Comparison of ENCODE assay signal across 8 cellular contexts in genomic region chr3:51672083-51672475, GRCh38. TPM values are rescaled to one million over a fixed set of nuclear protein-coding genes. Genes with fewer than 3 reads are reported as not detected.
DNase-seq lines count a peak whose midpoint lies in the region; ATAC-seq and TF ChIP-seq lines count a peak whose summit lies in the region.

No MANE protein-coding gene starts in this region.

- no peak for DNase-seq in dorsolateral prefrontal cortex
- no peak for DNase-seq in nephron progenitor cell
- no peak for DNase-seq in 8988T
- no peak for DNase-seq in activated effector memory CD4-positive, alpha-beta T cell treated with Interleukin-2 at 50 U/mL for 16 hours
- DNase-seq in retina = no peak

- H3K27ac ChIP-seq in C4-2B (peak overlapping the region; percentile 96), dorsolateral prefrontal cortex (peak overlapping the region in 49 of 59 donors; percentile 22 to 95 (median 87))

- H3K9me3 Mint-ChIP-seq in nephron progenitor cell = no peaks in the 10 kb centered on the region

- peaks cover 47% of the 10 kb centered on the region for H3K79me2 ChIP-seq in Loucy (ENCODE audit: insufficient read depth, low read length)

- TF ChIP-seq CTCF in C4-2B (conservative IDR thresholded peaks at IDR 0.05) (no peak), Loucy (conservative IDR thresholded peaks at IDR 0.05; ENCODE audit: low read length) (no peak), dorsolateral prefrontal cortex (IDR thresholded peaks at IDR 0.05 in 54 of 56, conservative IDR thresholded peaks at IDR 0.05 in 2 of 56; ENCODE audit: low read depth in 1 of 56, partially characterized antibody in 56 of 56) (no peak), nephron progenitor cell (IDR thresholded peaks at IDR 0.05) (no peak)

- peaks cover 4% of the 10 kb centered on the region for H3K36me3 Mint-ChIP-seq in nephron progenitor cell (ENCODE audit: low read depth)

- peaks cover 15% of the 10 kb centered on the region for H4K20me1 ChIP-seq in Loucy (ENCODE audit: insufficient read depth, low read length, poor library complexity, severe bottlenecking)

- peaks cover 45% of the 10 kb centered on the region for H3K4me1 Mint-ChIP-seq in nephron progenitor cell

- H3K9ac ChIP-seq in Loucy (ENCODE audit: low read depth, low read length, poor library complexity, severe bottlenecking) = peak overlapping the region; percentile 96

- no peaks in the 10 kb centered on the region for H3F3A ChIP-seq in Loucy (ENCODE audit: low read depth)

- H3K27me3 Mint-ChIP-seq in nephron progenitor cell (ENCODE audit: low read depth, poor library complexity) = peaks cover 18% of the 10 kb centered on the region

- no peaks in the 10 kb centered on the region for H3K9me2 ChIP-seq in Loucy (replicated peaks; ENCODE audit: low read depth, low read length)

- peaks cover 61% of the 10 kb centered on the region for H3K4me1 ChIP-seq in Loucy (ENCODE audit: insufficient read depth, low read length, poor library complexity, severe bottlenecking)

- intact Hi-C loops in dorsolateral prefrontal cortex (cut with DNase I) = loop anchor here (1.0 to 10.0 kb wide), 4 partner anchors 34 to 1057 kb away; partner anchors contain the start of genes CISH (in 1 of the 2), MANF (in 1 of the 2), MAPKAPK3 (in 1 of the 2) and RBM15B (in 1 of the 2)

- no peaks in the 10 kb centered on the region for H3K36me3 ChIP-seq in Loucy (ENCODE audit: insufficient read depth, low read length)

- H3K27me3 ChIP-seq in Loucy (ENCODE audit: insufficient read depth, low read length, poor library complexity, severe bottlenecking) (no peaks in the 10 kb centered on the region), dorsolateral prefrontal cortex (no peaks in the 10 kb centered on the region)

- H3K4me3 Mint-ChIP-seq in nephron progenitor cell = peak overlapping the region; percentile 88

- no peak overlapping the region for H3K27ac Mint-ChIP-seq in nephron progenitor cell

- no peaks in the 10 kb centered on the region for H3K9me3 ChIP-seq in Loucy (ENCODE audit: insufficient read depth, low read depth, low read length)

- no peak overlapping the region for H2AFZ ChIP-seq in Loucy (ENCODE audit: low read length)

- peak overlapping the region; percentile 92 for H3K4me3 ChIP-seq in Loucy (ENCODE audit: low read length, poor library complexity, severe bottlenecking)
- peak overlapping the region; percentile 77 to 100 (median 93) for H3K4me3 ChIP-seq in dorsolateral prefrontal cortex

- no peak for ATAC-seq in GM21528 (IDR thresholded peaks at IDR 0.05; ENCODE audit: low FRiP score, unreplicated experiment)

- peak overlapping the region; percentile 79 for H3K4me2 ChIP-seq in Loucy (ENCODE audit: low read depth, low read length, poor library complexity, severe bottlenecking)

RNA-seq across cellular contexts. Expression of gene TEX264, which starts 1.0 kb away (rescaled TPM):
- total RNA-seq in dorsolateral prefrontal cortex = 10 to 100 TPM; 26.0 to 48.6 (median 36.4) TPM

RNA-seq across cellular contexts. Expression of gene GRM2, which starts 34.8 kb away (rescaled TPM):
- 10 to 100 TPM in 119 of 120 experiments, 1 to 10 TPM in 1; 8.1 to 42.6 (median 23.1) TPM for total RNA-seq in dorsolateral prefrontal cortex
